ENCODE assay signal across 8 cellular contexts in the genomic region with DNA sequence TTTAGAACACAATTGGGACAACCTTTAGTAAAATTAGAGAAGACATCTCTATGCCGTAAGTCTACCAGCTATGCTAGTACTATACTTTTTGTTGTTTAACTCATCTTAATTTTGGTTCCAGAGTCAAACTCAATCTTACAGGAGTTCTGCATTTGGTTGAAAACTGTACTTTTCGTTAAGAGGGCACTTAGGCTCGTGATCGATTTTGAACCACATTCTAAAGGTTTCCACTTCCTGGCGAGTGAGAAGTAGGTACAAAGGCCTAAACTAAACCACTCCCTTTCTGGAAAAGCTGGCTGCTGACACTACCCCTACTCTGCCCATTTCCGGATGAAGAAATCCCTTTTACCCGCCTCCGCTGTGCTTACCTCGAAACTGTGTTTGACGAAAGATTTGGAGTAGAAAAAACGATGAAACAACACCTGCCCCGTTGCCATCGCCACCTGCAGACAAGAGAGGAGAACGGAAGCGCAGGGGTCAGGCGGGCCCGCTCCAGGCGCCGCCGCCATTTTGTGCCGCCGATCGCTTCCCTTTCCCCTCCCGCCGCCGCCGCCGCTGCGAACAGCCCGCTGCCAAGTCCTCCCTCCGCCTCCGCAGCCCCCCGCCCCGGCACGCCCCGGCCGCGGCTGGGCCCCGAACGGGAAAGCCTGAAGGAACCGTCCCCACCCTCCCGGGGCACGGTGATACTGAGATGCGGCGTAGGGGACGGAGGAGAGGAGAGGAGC.
DNase-seq lines count a peak whose midpoint lies in the region; ATAC-seq and TF ChIP-seq lines count a peak whose summit lies in the region.

No MANE protein-coding gene starts in this region.

- TF ChIP-seq CTCF in AG09309 (IDR thresholded peaks at IDR 0.05; ENCODE audit: control insufficient read depth, insufficient read depth, low read depth, low read length, missing control alignments): peak; percentile 26
- no peak for TF ChIP-seq CTCF in epithelial cell of esophagus (IDR thresholded peaks at IDR 0.05; ENCODE audit: insufficient read depth, low read depth, low read length, missing control alignments)

- no peaks in the 10 kb centered on the region for H3K27me3 ChIP-seq in muscle layer of colon (ENCODE audit: control insufficient read depth in 1 of 2, insufficient read depth in 2 of 2, low read length in 2 of 2)

- H3K27ac ChIP-seq in muscle layer of colon (ENCODE audit: low read depth, low read length): peak overlapping the region; percentile 75

- H3K4me1 ChIP-seq in muscle layer of colon (ENCODE audit: insufficient read depth, low read length): peaks cover 53% of the 10 kb centered on the region

- H3K36me3 ChIP-seq in muscle layer of colon (ENCODE audit: insufficient read depth, low read length): peaks cover 27% of the 10 kb centered on the region

- peak overlapping the region; percentile 99 for H3K9ac ChIP-seq in muscle layer of colon (ENCODE audit: low read length)

- H3K9me3 ChIP-seq in muscle layer of colon (ENCODE audit: low read length): no peaks in the 10 kb centered on the region

- DNase-seq in AG09309 (ENCODE audit: low read depth) (no peak), NOMO-1 (lab: John Stamatoyannopoulos, UW; ENCODE audit: unreplicated experiment in 2 of 2) (peak; percentile 79 to 80), epithelial cell of esophagus (ENCODE audit: low read depth) (peak; percentile 87)
- peak; percentile 38 for DNase-seq in activated CD8-positive, alpha-beta memory T cell treated with anti-CD3 and anti-CD28 coated beads, Interleukin-2, amount 50 U/mL, for 24 hours (ENCODE audit: extremely low read depth)
- DNase-seq in stimulated activated CD8-positive, alpha-beta memory T cell treated with anti-CD3 and anti-CD28 coated beads, Interleukin-7, amount 100 ng/mL, for 24 hours (ENCODE audit: low read depth): peak; percentile 55

- H3K4me3 ChIP-seq in AG09309 (ENCODE audit: control insufficient read depth, low read depth, low read length): peak overlapping the region; percentile 68
- H3K4me3 ChIP-seq in epithelial cell of esophagus (ENCODE audit: low read length): peak overlapping the region; percentile 94
- H3K4me3 ChIP-seq in muscle layer of colon (ENCODE audit: low read depth in 1 of 2, low read length in 2 of 2): peak overlapping the region; percentile 83 to 98

- ATAC-seq in GM19023 (IDR thresholded peaks at IDR 0.05; ENCODE audit: unreplicated experiment): peak; percentile 48
- ATAC-seq in HG03342 (IDR thresholded peaks at IDR 0.05; ENCODE audit: unreplicated experiment): peak; percentile 43
